25 cellular contexts compared by ENCODE assay signal in the genomic region with DNA sequence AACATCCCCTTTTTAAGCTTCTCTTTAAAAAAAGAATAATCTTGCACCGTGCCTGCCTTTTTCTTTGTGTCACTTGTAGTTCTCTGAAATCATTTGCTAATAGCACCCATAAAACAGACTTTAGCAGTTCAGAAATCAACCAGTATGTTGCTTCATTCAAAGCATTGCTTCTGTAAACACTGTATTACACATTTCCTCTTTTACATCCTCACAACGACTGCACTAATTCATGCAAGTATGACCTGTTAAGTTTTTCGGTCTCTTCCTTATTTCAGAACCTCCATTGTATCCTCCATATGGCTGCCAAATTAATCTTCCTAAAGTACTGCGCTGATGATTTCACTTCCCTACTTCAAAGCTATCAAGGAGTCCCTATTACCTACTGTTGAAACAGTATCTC.
DNase-seq lines count a peak whose midpoint lies in the region; TF ChIP-seq lines count a peak whose summit lies in the region.
"Had no signal": no experiment of that assay in that cellular context is flagged by ENCODE, and none has a peak within 500 bp of the region (broad histone marks: within the 10 kb centered on the region; RNA-seq: fewer than 3 reads in every experiment).

No MANE protein-coding gene starts in this region.

- H3K27me3 ChIP-seq in PC-9 (ENCODE audit: insufficient read depth, low read depth) (peaks cover 4% of the 10 kb centered on the region; the same call in 1 of the 2 replicates), sigmoid colon (no peaks in the 10 kb centered on the region)
- H3K27me3 ChIP-seq: esophagus muscularis mucosa had no signal

- H4K20me1 ChIP-seq in PC-9 (ENCODE audit: insufficient read depth), result no peaks in the 10 kb centered on the region

- peaks cover 5% of the 10 kb centered on the region for H3K9me3 Mint-ChIP-seq in nephron
- no peaks in the 10 kb centered on the region for H3K9me3 Mint-ChIP-seq in activated T-cell treated with anti-CD3 and anti-CD28 coated beads, Interleukin-2, amount 50 U/mL, for 24 hours
- H3K9me3 Mint-ChIP-seq in Calu3 (ENCODE audit: low read depth, unreplicated experiment), result no peaks in the 10 kb centered on the region
- H3K9me3 Mint-ChIP-seq: neural crest cell had no signal

- CTCF ChIA-PET in HEK293 (lab: Yijun Ruan, JAX), result interaction anchor here (0.7 kb wide), 1 partner anchor 430 kb away, joined by 3 read pairs; no protein-coding TSS in a partner anchor
- CTCF ChIA-PET in PC-9 (lab: Charles Lee), result no interaction called here
- CTCF ChIA-PET in Calu3 (lab: Charles Lee), result no interaction called here

- no peaks in the 10 kb centered on the region for H3K9me2 ChIP-seq in PC-9 (ENCODE audit: insufficient read depth)

- no peaks in the 10 kb centered on the region for H3K79me2 ChIP-seq in PC-9 (ENCODE audit: low read depth)

- H3K4me1 ChIP-seq in HEK293 (ENCODE audit: control insufficient read depth, insufficient read depth, low read length) (peaks cover 26% of the 10 kb centered on the region), PC-9 (replicated peaks; ENCODE audit: insufficient read depth) (no peaks in the 10 kb centered on the region), sigmoid colon (peaks cover 0 to 33% (median 22%) of the 10 kb centered on the region in 4 donors)

- BruUV-seq in PC-9 (replicated peaks; lab: Mats Ljungman, UMichigan), result no TSS peak
- no TSS peak for BruUV-seq in Calu3 (replicated peaks; lab: Mats Ljungman, UMichigan)

- no peak for TF ChIP-seq CTCF in HEK293 (tag by site-specific recombination; IDR thresholded peaks at IDR 0.05)
- TF ChIP-seq CTCF in NB4 (IDR thresholded peaks at IDR 0.05; ENCODE audit: low read depth, low read length), result no peak
- TF ChIP-seq CTCF in PC-9 (conservative IDR thresholded peaks at IDR 0.05), result no peak
- TF ChIP-seq CTCF in nephron (IDR thresholded peaks at IDR 0.05; ENCODE audit: unreplicated experiment in 3 of 3), result no peak
- no peak for TF ChIP-seq CTCF in sigmoid colon (IDR thresholded peaks at IDR 0.05)
- no peak for TF ChIP-seq CTCF in Calu3 (IDR thresholded peaks at IDR 0.05; ENCODE audit: unreplicated experiment)

- H3K36me3 Mint-ChIP-seq in nephron (ENCODE audit: low read depth), result no peaks in the 10 kb centered on the region
- H3K36me3 Mint-ChIP-seq in activated T-cell treated with anti-CD3 and anti-CD28 coated beads, Interleukin-2, amount 50 U/mL, for 24 hours (ENCODE audit: low read depth), result no peaks in the 10 kb centered on the region
- H3K36me3 Mint-ChIP-seq in Calu3 (ENCODE audit: insufficient read depth, unreplicated experiment), result no peaks in the 10 kb centered on the region
- H3K36me3 Mint-ChIP-seq: CD4-positive, CD25-positive, alpha-beta regulatory T cell had no signal

- H3K27ac ChIP-seq in HEK293 (ENCODE audit: extremely low read depth, low read depth, low read length) (no peak overlapping the region), PC-9 (no peak overlapping the region), sigmoid colon (no peak overlapping the region)
- H3K27ac ChIP-seq: esophagus muscularis mucosa had no signal

- no peaks in the 10 kb centered on the region for H3K27me3 Mint-ChIP-seq in nephron (ENCODE audit: low read depth)
- peaks cover 3% of the 10 kb centered on the region for H3K27me3 Mint-ChIP-seq in activated T-cell treated with anti-CD3 and anti-CD28 coated beads, Interleukin-2, amount 50 U/mL, for 24 hours
- H3K27me3 Mint-ChIP-seq in Calu3 (ENCODE audit: unreplicated experiment), result no peaks in the 10 kb centered on the region
- H3K27me3 Mint-ChIP-seq: CD4-positive, CD25-positive, alpha-beta regulatory T cell had no signal

- DNase-seq in NB4 (ENCODE audit: low read depth) (peak; percentile 23), PC-9 (no peak), sigmoid colon (no peak), Calu3 (no peak)
- no peak for DNase-seq in activated T-cell treated with anti-CD3 and anti-CD28 coated beads, Interleukin-2, amount 50 U/mL, for 24 hours
- DNase-seq: activated CD4-positive, CD25-positive, alpha-beta regulatory T cell treated with anti-CD3 and anti-CD28 coated beads, Interleukin-2, amount 50 U/mL, for 72 hours; activated gamma-delta T cell; activated T-cell treated with anti-CD3 and anti-CD28 coated beads for 4 hours; CD4-positive, CD25-positive, alpha-beta regulatory T cell; central memory CD4-positive, alpha-beta T cell; endodermal cell; foreskin melanocyte; KG1; NCI-H1694; PC-3; right cardiac atrium; Right ventricle myocardium superior; stimulated activated CD4-positive, alpha-beta T cell treated with anti-CD3 and anti-CD28 coated beads, Interleukin-12 subunit alpha, Interleukin-12 subunit beta, amount 100 ng/mL, for 4 hours; stimulated activated CD4-positive, alpha-beta T cell treated with anti-CD3 and anti-CD28 coated beads, Interleukin-4, amount 100 ng/mL, for 1 hour; T-helper 1 cell; trophoblast cell had no signal

- peak overlapping the region; percentile 34 for H3K4me2 ChIP-seq in PC-9

- WGBS in sigmoid colon, 2 donors, result 32 to 55% methylated on average over 4 of the region's 4 CpGs

- POLR2A ChIA-PET in HEK293 (lab: Yijun Ruan, JAX) (no interaction called here), PC-9 (lab: Charles Lee; ENCODE audit: unreplicated experiment) (no interaction called here)

- intact Hi-C loops in PC-9 (cut with micrococcal nuclease; ENCODE audit: unreplicated experiment), result no loop called here
- intact Hi-C loops in sigmoid colon (cut with DNase I), result no loop called here
- intact Hi-C loops in Calu3 (cut with micrococcal nuclease; ENCODE audit: unreplicated experiment), result no loop called here

- H3F3A ChIP-seq in PC-9 (ENCODE audit: insufficient read depth, low read depth), result no peaks in the 10 kb centered on the region

- no peaks in the 10 kb centered on the region for H3K36me3 ChIP-seq in HEK293 (ENCODE audit: control insufficient read depth in 2 of 2, insufficient read depth in 1 of 2, low read length in 2 of 2)
- no peaks in the 10 kb centered on the region for H3K36me3 ChIP-seq in PC-9 (ENCODE audit: low read depth)
- H3K36me3 ChIP-seq in sigmoid colon, result no peaks in the 10 kb centered on the region
- H3K36me3 ChIP-seq: esophagus muscularis mucosa had no signal

- no peak overlapping the region for H3K4me3 ChIP-seq in HEK293 (ENCODE audit: low read depth, low read length)
- H3K4me3 ChIP-seq in NB4 (ENCODE audit: low read depth, low read length), result no peak overlapping the region
- H3K4me3 ChIP-seq in PC-9, result no peak overlapping the region
- H3K4me3 ChIP-seq in sigmoid colon, result no peak overlapping the region
- H3K4me3 ChIP-seq: esophagus muscularis mucosa had no signal

- H2AFZ ChIP-seq in PC-9, result no peak overlapping the region

- H3K9me3 ChIP-seq in HEK293 (ENCODE audit: control insufficient read depth, insufficient read depth, low read depth, low read length) (no peaks in the 10 kb centered on the region; the same call in 1 of the 2 replicates), PC-9 (ENCODE audit: insufficient read depth, low read depth) (no peaks in the 10 kb centered on the region; the same call in 1 of the 2 replicates), sigmoid colon (no peaks in the 10 kb centered on the region)
- H3K9me3 ChIP-seq: esophagus muscularis mucosa had no signal

- H3K4me3 Mint-ChIP-seq in nephron, result peak overlapping the region in 2 of 3 experiments; percentile 41 to 62
- no peak overlapping the region for H3K4me3 Mint-ChIP-seq in activated T-cell treated with anti-CD3 and anti-CD28 coated beads, Interleukin-2, amount 50 U/mL, for 24 hours
- no peak overlapping the region for H3K4me3 Mint-ChIP-seq in Calu3 (ENCODE audit: low read depth, unreplicated experiment)
- H3K4me3 Mint-ChIP-seq: CD4-positive, CD25-positive, alpha-beta regulatory T cell; endodermal cell; neural crest cell had no signal

- TF ChIP-seq EP300 in sigmoid colon (IDR thresholded peaks at IDR 0.05), result no peak

- peak overlapping the region; percentile 52 to 76 (median 76) for H3K27ac Mint-ChIP-seq in nephron
- no peak overlapping the region for H3K27ac Mint-ChIP-seq in activated T-cell treated with anti-CD3 and anti-CD28 coated beads, Interleukin-2, amount 50 U/mL, for 24 hours
- no peak overlapping the region for H3K27ac Mint-ChIP-seq in Calu3 (ENCODE audit: unreplicated experiment)
- H3K27ac Mint-ChIP-seq: CD4-positive, CD25-positive, alpha-beta regulatory T cell; endodermal cell had no signal

- H3K4me1 Mint-ChIP-seq in nephron (peaks cover 48% of the 10 kb centered on the region), Calu3 (ENCODE audit: low read depth, unreplicated experiment) (peaks cover 7% of the 10 kb centered on the region)
- no peaks in the 10 kb centered on the region for H3K4me1 Mint-ChIP-seq in activated T-cell treated with anti-CD3 and anti-CD28 coated beads, Interleukin-2, amount 50 U/mL, for 24 hours (ENCODE audit: low read depth)
- H3K4me1 Mint-ChIP-seq: CD4-positive, CD25-positive, alpha-beta regulatory T cell; endodermal cell had no signal

- TF ChIP-seq POLR2A in NB4 (IDR thresholded peaks at IDR 0.05; ENCODE audit: extremely low read depth, insufficient read length) (no peak), sigmoid colon (IDR thresholded peaks at IDR 0.05) (no peak)

TF ChIP-seq in HEK293, 187 proteins besides CTCF, POLR2A, EP300 and RAD21:
- TF ChIP-seq ZNF350 (tag by site-specific recombination; IDR thresholded peaks at IDR 0.05) (0 out of 2 replicates have a peak, but pooled peaks have one; percentile 25), ZNF654 (tag by site-specific recombination; IDR thresholded peaks at IDR 0.05; ENCODE audit: low read depth) (no peak)

Comparison
In these comparisons a context has a peak if more than half of its experiments do, and no peak if none do; other contexts are left out.
1. H3K27ac Mint-ChIP-seq: peak in nephron (3 of 3); none in activated T-cell treated with anti-CD3 and anti-CD28 coated beads, Interleukin-2, amount 50 U/mL, for 24 hours (single experiment) and Calu3 (single experiment).
2. H3K4me3 Mint-ChIP-seq: peak in nephron (2 of 3); none in activated T-cell treated with anti-CD3 and anti-CD28 coated beads, Interleukin-2, amount 50 U/mL, for 24 hours (single experiment) and Calu3 (single experiment).